ENCODE assay signal across 30 cellular contexts in genomic region chr3:55523471-55523870, GRCh38. TPM values are rescaled to one million over a fixed set of nuclear protein-coding genes. Genes with fewer than 3 reads are reported as not detected.
"Had no signal": no experiment of that assay in that cellular context is flagged by ENCODE, and none has a peak within 500 bp of the region (broad histone marks: within the 10 kb centered on the region; RNA-seq: fewer than 3 reads in every experiment).

No MANE protein-coding gene starts in this region.

- H3K4me1 ChIP-seq: ascending aorta had no signal

- H3K27me3 Mint-ChIP-seq: activated CD4-positive, alpha-beta T cell treated with anti-CD3 and anti-CD28 coated beads for 36 hours; activated CD4-positive, alpha-beta T cell treated with anti-CD3 and anti-CD28 coated beads, Interleukin-2, amount 10 ng/mL, durations not matched to agents 7 days and 5 days; activated naive CD8-positive, alpha-beta T cell treated with anti-CD3 and anti-CD28 coated beads for 36 hours; central memory CD8-positive, alpha-beta T cell; T-cell; T-helper 17 cell had no signal

- H3K36me3 ChIP-seq: ascending aorta, cardiac muscle cell, SJSA1 had no signal

- H3K9me3 ChIP-seq: ascending aorta, SJSA1 had no signal

- DNase-seq: activated CD4-positive, alpha-beta T cell treated with anti-CD3 and anti-CD28 coated beads for 36 hours; activated CD4-positive, alpha-beta T cell treated with anti-CD3 and anti-CD28 coated beads, Interleukin-2, amount 10 ng/mL, durations not matched to agents 7 days and 5 days; activated CD4-positive, alpha-beta T cell treated with anti-CD3 and anti-CD28 coated beads, Interleukin-2, amount 50 U/mL, for 48 hours; activated CD8-positive, alpha-beta memory T cell treated with anti-CD3 and anti-CD28 coated beads, Interleukin-2, amount 50 U/mL, for 48 hours; activated effector memory CD4-positive, alpha-beta T cell treated with anti-CD3 and anti-CD28 coated beads, Interleukin-2, amount 50 U/mL, for 16 hours; activated naive CD4-positive, alpha-beta T cell; activated naive CD4-positive, alpha-beta T cell treated with anti-CD3 and anti-CD28 coated beads, Interleukin-2, amount 50 U/mL, for 16 hours; activated naive CD8-positive, alpha-beta T cell treated with anti-CD3 and anti-CD28 coated beads for 36 hours; activated T-cell treated with anti-CD3 and anti-CD28 coated beads, Interleukin-2, amount 50 U/mL, for 72 hours; amniotic stem cell; NCI-H1092 treated with DMSO at 0.1 percent for 48 hours; NCI-H1417; NCI-H146; NCI-H187; NCI-H2029 treated with DMSO at 0.1 percent for 48 hours; NCI-H2107; NCI-H2171; NCI-H510A; NCI-H526; NCI-H748 treated with DMSO at 0.1 percent for 48 hours; SHP77 treated with DMSO at 0.1 percent for 48 hours; T-cell; T-helper 17 cell had no signal

- H3K27ac Mint-ChIP-seq: activated CD4-positive, alpha-beta T cell treated with anti-CD3 and anti-CD28 coated beads for 36 hours; activated CD4-positive, alpha-beta T cell treated with anti-CD3 and anti-CD28 coated beads, Interleukin-2, amount 10 ng/mL, durations not matched to agents 7 days and 5 days; activated naive CD8-positive, alpha-beta T cell treated with anti-CD3 and anti-CD28 coated beads for 36 hours; activated T-cell treated with anti-CD3 and anti-CD28 coated beads, Interleukin-2, amount 50 U/mL, for 72 hours; activated T-helper 17 cell treated with anti-CD3 and anti-CD28 coated beads, Interleukin-2, amount 50 U/mL, for 72 hours; T-cell; T-helper 17 cell; WTC11 had no signal

- H3K4me3 Mint-ChIP-seq: activated CD4-positive, alpha-beta T cell treated with anti-CD3 and anti-CD28 coated beads for 36 hours; activated CD4-positive, alpha-beta T cell treated with anti-CD3 and anti-CD28 coated beads, Interleukin-2, amount 10 ng/mL, durations not matched to agents 7 days and 5 days; activated naive CD8-positive, alpha-beta T cell treated with anti-CD3 and anti-CD28 coated beads for 36 hours; activated T-cell treated with anti-CD3 and anti-CD28 coated beads, Interleukin-2, amount 50 U/mL, for 72 hours; activated T-helper 17 cell treated with anti-CD3 and anti-CD28 coated beads, Interleukin-2, amount 50 U/mL, for 72 hours; central memory CD8-positive, alpha-beta T cell; T-cell; T-helper 17 cell; WTC11 had no signal

- H3K4me3 ChIP-seq: ascending aorta, cardiac muscle cell, SJSA1 had no signal

- H3K36me3 Mint-ChIP-seq: activated naive CD8-positive, alpha-beta T cell treated with anti-CD3 and anti-CD28 coated beads for 36 hours; T-cell; WTC11 had no signal

- H3K27ac ChIP-seq: ascending aorta, cardiac muscle cell, SJSA1 had no signal

- H3K4me1 Mint-ChIP-seq: activated naive CD8-positive, alpha-beta T cell treated with anti-CD3 and anti-CD28 coated beads for 36 hours; activated T-helper 17 cell treated with anti-CD3 and anti-CD28 coated beads, Interleukin-2, amount 50 U/mL, for 72 hours; central memory CD8-positive, alpha-beta T cell; T-helper 17 cell had no signal

- ATAC-seq: activated CD4-positive, alpha-beta T cell treated with anti-CD3 and anti-CD28 coated beads for 36 hours; activated CD4-positive, CD25-positive, alpha-beta regulatory T cell treated with anti-CD3 and anti-CD28 coated beads, Interleukin-2, amount 50 U/mL, for 24 hours; activated T-cell treated with anti-CD3 and anti-CD28 coated beads, Interleukin-2, amount 50 U/mL, for 72 hours; activated T-helper 17 cell treated with anti-CD3 and anti-CD28 coated beads, Interleukin-2, amount 50 U/mL, for 72 hours; T-cell; T-helper 17 cell; WTC11 had no signal

- H3K27me3 ChIP-seq: ascending aorta, cardiac muscle cell, SJSA1 had no signal

- H3K9me3 Mint-ChIP-seq: activated CD4-positive, alpha-beta T cell treated with anti-CD3 and anti-CD28 coated beads, Interleukin-2, amount 10 ng/mL, durations not matched to agents 7 days and 5 days; activated naive CD8-positive, alpha-beta T cell treated with anti-CD3 and anti-CD28 coated beads for 36 hours; WTC11 had no signal

RNA-seq across cellular contexts. Expression of gene WNT5A, which starts 36.4 kb away (rescaled TPM):
- total RNA-seq: activated CD4-positive, alpha-beta T cell treated with anti-CD3 and anti-CD28 coated beads for 36 hours; activated CD4-positive, alpha-beta T cell treated with anti-CD3 and anti-CD28 coated beads, Interleukin-2, amount 10 ng/mL, durations not matched to agents 7 days and 5 days; activated naive CD8-positive, alpha-beta T cell treated with anti-CD3 and anti-CD28 coated beads for 36 hours; activated T-helper 17 cell treated with anti-CD3 and anti-CD28 coated beads, Interleukin-2, amount 50 U/mL, for 72 hours; T-helper 17 cell had no signal
